In genomic region chr6:105113422-105113821, GRCh38 we compare ENCODE assay signal across 25 cellular contexts.
"Had no signal": no experiment of that assay in that cellular context is flagged by ENCODE, and none has a peak within 500 bp of the region (broad histone marks: within the 10 kb centered on the region; RNA-seq: fewer than 3 reads in every experiment).

No MANE protein-coding gene starts in this region.

- ATAC-seq: foreskin keratinocyte; left lung; naive thymus-derived CD4-positive, alpha-beta T cell; stimulated activated naive B cell treated with anti-CD40 and anti-IgM and Interleukin-4, amounts not matched to agents 10 μg/mL and 1 μg/mL and 100 μg/mL, for 72 hours; stimulated activated naive CD8-positive, alpha-beta T cell treated with anti-CD3 and anti-CD28 coated beads, Interleukin-15, amount 100 ng/mL, for 72 hours; upper lobe of right lung had no signal

- H3K4me1 ChIP-seq: colonic mucosa, foreskin keratinocyte, left lung, parathyroid adenoma, prostate gland, testis, tibial nerve, upper lobe of right lung, vagina had no signal

- H3K79me2 ChIP-seq: parathyroid adenoma had no signal

- DNase-seq: colonic mucosa; effector CD4-positive, alpha-beta T cell; endodermal cell; erythroblast; foreskin keratinocyte; head of caudate nucleus; hypothalamus; kidney glomerular epithelial cell; left lung; mesendoderm; naive thymus-derived CD4-positive, alpha-beta T cell; nephron progenitor cell; retina; sigmoid colon; stimulated activated CD4-positive, alpha-beta T cell treated with anti-CD3 and anti-CD28 coated beads, Interleukin-2, amount 100 ng/mL, for 24 hours; stimulated activated CD4-positive, alpha-beta T cell treated with anti-CD3 and anti-CD28 coated beads, Interleukin-4, amount 100 ng/mL, for 4 hours; stimulated activated naive B cell treated with anti-CD40 and anti-IgM and Interleukin-4, amounts not matched to agents 10 μg/mL and 1 μg/mL and 100 μg/mL, for 72 hours; stimulated activated naive CD8-positive, alpha-beta T cell treated with anti-CD3 and anti-CD28 coated beads, Interleukin-15, amount 100 ng/mL, for 72 hours; testis; upper lobe of right lung had no signal

- H3K36me3 ChIP-seq: colonic mucosa, left lung, prostate gland, upper lobe of right lung, vagina had no signal

- H3K4me3 ChIP-seq: colonic mucosa, left lung, prostate gland, sigmoid colon, skin epidermis, testis, tibial nerve, upper lobe of right lung, vagina had no signal

- H3K27ac ChIP-seq: colonic mucosa, foreskin keratinocyte, left lung, parathyroid adenoma, prostate gland, sigmoid colon, skin epidermis, testis, tibial nerve, upper lobe of right lung, vagina had no signal

- H3K27me3 ChIP-seq: colonic mucosa, left lung, sigmoid colon, testis, tibial nerve, upper lobe of right lung, vagina had no signal

- H3K9ac ChIP-seq: parathyroid adenoma had no signal

- H2AFZ ChIP-seq: parathyroid adenoma had no signal

- H3K9me3 ChIP-seq: colonic mucosa, left lung, prostate gland, sigmoid colon, testis, tibial nerve, upper lobe of right lung, vagina had no signal
